In genomic region chr1:156663178-156663577, GRCh38 we compare ENCODE assay signal across 10 cellular contexts. TPM values are rescaled to one million over a fixed set of nuclear protein-coding genes. Genes with fewer than 3 reads are reported as not detected.
DNase-seq lines count a peak whose midpoint lies in the region; ATAC-seq, FAIRE-seq and TF ChIP-seq lines count a peak whose summit lies in the region.
"Had no signal": no experiment of that assay in that cellular context is flagged by ENCODE, and none has a peak within 500 bp of the region (broad histone marks: within the 10 kb centered on the region; RNA-seq: fewer than 3 reads in every experiment).

No MANE protein-coding gene starts in this region.

- TF ChIP-seq EP300 in tibial nerve (IDR thresholded peaks at IDR 0.05), result no peak

- H3K27me3 ChIP-seq in tibial nerve (no peaks in the 10 kb centered on the region), body of pancreas (peaks cover 0 to 1% of the 10 kb centered on the region in 2 donors)

- H3K27ac Mint-ChIP-seq in T-helper 2 cell treated with Interferon-gamma antibody and Interleukin-4, amounts not matched to agents 5 μg/mL and 100 μg/mL, for 36 hours, result peak overlapping the region; percentile 55

- H3K27ac ChIP-seq in kidney (ENCODE audit: low read depth in 2 of 2, low read length in 2 of 2), result peak overlapping the region; percentile 65 to 84
- H3K27ac ChIP-seq in tibial nerve, result peak overlapping the region; percentile 18 to 94 (median 78)
- no peak overlapping the region for H3K27ac ChIP-seq in body of pancreas

- DNase-seq in T-helper 2 cell treated with Interferon-gamma antibody and Interleukin-4, amounts not matched to agents 5 μg/mL and 100 μg/mL, for 36 hours (ENCODE audit: low spot score), result no peak
- DNase-seq in T-helper 2 cell (no peak), astrocyte of the hippocampus (ENCODE audit: low read depth, low spot score) (peak; percentile 52), kidney (no peak), tibial nerve (ENCODE audit: low spot score in 2 of 2) (no peak), body of pancreas (no peak), DMS153 treated with DMSO at 0.1 percent for 48 hours (lab: John Stamatoyannopoulos, UW; ENCODE audit: unreplicated experiment) (no peak)
- no peak for DNase-seq in stimulated activated CD4-positive, alpha-beta T cell treated with anti-CD3 and anti-CD28 coated beads, Interleukin-2, amount 100 ng/mL, for 24 hours

- 38 to 43% methylated on average over 5 of the region's 5 CpGs for WGBS in tibial nerve, 2 donors
- 36 to 48% methylated on average over 5 of the region's 5 CpGs for WGBS in body of pancreas, 2 donors

- peaks cover 7% of the 10 kb centered on the region for H3K27me3 Mint-ChIP-seq in T-helper 2 cell treated with Interferon-gamma antibody and Interleukin-4, amounts not matched to agents 5 μg/mL and 100 μg/mL, for 36 hours (ENCODE audit: low read depth)

- peaks cover 31% of the 10 kb centered on the region for H3K4me1 Mint-ChIP-seq in T-helper 2 cell treated with Interferon-gamma antibody and Interleukin-4, amounts not matched to agents 5 μg/mL and 100 μg/mL, for 36 hours (ENCODE audit: low read depth)

- H3K9ac ChIP-seq in kidney (ENCODE audit: low read length in 2 of 2), result peak overlapping the region in 1 of 2 donors; percentile 34

- H3K4me3 ChIP-seq in kidney (ENCODE audit: low read length in 2 of 2), result no peak overlapping the region
- no peak overlapping the region for H3K4me3 ChIP-seq in tibial nerve
- H3K4me3 ChIP-seq in body of pancreas, result no peak overlapping the region

- H3K36me3 ChIP-seq in kidney (ENCODE audit: control insufficient read depth in 1 of 2, insufficient read depth in 2 of 2, low read length in 2 of 2) (no peaks in the 10 kb centered on the region), tibial nerve (no peaks in the 10 kb centered on the region), body of pancreas (replicated peaks in 1 of 2; ENCODE audit: insufficient read depth in 1 of 2, low read depth in 2 of 2) (no peaks in the 10 kb centered on the region)

- H3K9me3 ChIP-seq in kidney (ENCODE audit: control insufficient read depth in 1 of 2, low read length in 2 of 2) (no peaks in the 10 kb centered on the region), tibial nerve (no peaks in the 10 kb centered on the region), body of pancreas (no peaks in the 10 kb centered on the region)

- TF ChIP-seq POLR2A in tibial nerve (IDR thresholded peaks at IDR 0.05) (no peak), body of pancreas (IDR thresholded peaks at IDR 0.05) (no peak)

- H3K9me3 Mint-ChIP-seq in T-helper 2 cell treated with Interferon-gamma antibody and Interleukin-4, amounts not matched to agents 5 μg/mL and 100 μg/mL, for 36 hours, result no peaks in the 10 kb centered on the region

- intact Hi-C loops in kidney (cut with DNase I) (no loop called here), body of pancreas (cut with DNase I) (no loop called here)

- FAIRE-seq in kidney (lab: Jason Lieb, UNC), result no peak

- H3K4me1 ChIP-seq in kidney (ENCODE audit: control insufficient read depth in 1 of 2, insufficient read depth in 1 of 2, low read depth in 1 of 2, low read length in 2 of 2) (peaks cover 28 to 43% of the 10 kb centered on the region in 2 donors), tibial nerve (peaks cover 0 to 93% (median 75%) of the 10 kb centered on the region in 4 donors), body of pancreas (peaks cover 47% of the 10 kb centered on the region)

- ATAC-seq in body of pancreas, result no peak

- TF ChIP-seq CTCF in kidney (IDR thresholded peaks at IDR 0.05; ENCODE audit: borderline replicate concordance, extremely low read depth, insufficient read depth) (no peak), tibial nerve (IDR thresholded peaks at IDR 0.05) (no peak), body of pancreas (IDR thresholded peaks at IDR 0.05) (no peak)

- H3K4me3 Mint-ChIP-seq in T-helper 2 cell treated with Interferon-gamma antibody and Interleukin-4, amounts not matched to agents 5 μg/mL and 100 μg/mL, for 36 hours, result no peak overlapping the region

- H3K36me3 Mint-ChIP-seq in T-helper 2 cell treated with Interferon-gamma antibody and Interleukin-4, amounts not matched to agents 5 μg/mL and 100 μg/mL, for 36 hours (ENCODE audit: low read depth), result no peaks in the 10 kb centered on the region

RNA-seq across cellular contexts. Expression of gene NES, which starts 14.0 kb away (rescaled TPM):
- total RNA-seq in kidney (50.7 TPM), tibial nerve (10 to 100 TPM; 59.9 to 65.3 (median 63.9) TPM), body of pancreas (10 to 100 TPM in 1 of 2 donors, 1 to 10 TPM in 1; 4.2 to 12.2 TPM)
- polyA plus RNA-seq in kidney (ENCODE audit: insufficient read depth, low read depth, low replicate concordance), result 44.3 TPM

RNA-seq across cellular contexts. Expression of gene BCAN, which starts 21.3 kb away (rescaled TPM):
- total RNA-seq in kidney, result 0.19 TPM
- 0.45 TPM for polyA plus RNA-seq in kidney (ENCODE audit: insufficient read depth, low read depth, low replicate concordance)
- not detected for total RNA-seq in tibial nerve
- under 1 TPM in 1 of 2 donors, not detected in 1; 0.26 TPM for total RNA-seq in body of pancreas
- total RNA-seq: liver; T-helper 1 cell treated with Interleukin-12 subunit alpha and Interleukin-12 subunit beta and Interleukin-4 antibody, amounts not matched to agents 30 ng/mL and 1 ng/mL, for 36 hours had no signal

RNA-seq across cellular contexts. Expression of gene CRABP2, which starts 42.2 kb away (rescaled TPM):
- total RNA-seq in kidney (15.2 TPM), tibial nerve (10 to 100 TPM in 1 of 4 donors, 1 to 10 TPM in 3; 3.5 to 13.2 (median 5.0) TPM), body of pancreas (1 to 10 TPM in 1 of 2 donors, under 1 TPM in 1; 0.99 to 3.6 TPM)
- 21.6 TPM for polyA plus RNA-seq in kidney (ENCODE audit: insufficient read depth, low read depth, low replicate concordance)

RNA-seq across cellular contexts. Expression of gene HAPLN2, which starts 44.0 kb away (rescaled TPM):
- total RNA-seq in kidney (1.9 TPM), tibial nerve (10 to 100 TPM in 2 of 4 donors, 1 to 10 TPM in 2; 1.8 to 20.3 (median 10.6) TPM), body of pancreas (not detected)
- polyA plus RNA-seq in kidney (ENCODE audit: insufficient read depth, low read depth, low replicate concordance), result 0.30 TPM
- total RNA-seq: T-helper 1 cell treated with Interleukin-12 subunit alpha and Interleukin-12 subunit beta and Interleukin-4 antibody, amounts not matched to agents 30 ng/mL and 1 ng/mL, for 36 hours had no signal

Comparison
In these comparisons a context has a peak if more than half of its experiments do, and no peak if none do; other contexts are left out.
1. H3K27ac ChIP-seq: peak in kidney (2 of 2) and tibial nerve (4 of 4); none in body of pancreas (0 of 4).